8 cellular contexts compared by ENCODE assay signal in the genomic region with DNA sequence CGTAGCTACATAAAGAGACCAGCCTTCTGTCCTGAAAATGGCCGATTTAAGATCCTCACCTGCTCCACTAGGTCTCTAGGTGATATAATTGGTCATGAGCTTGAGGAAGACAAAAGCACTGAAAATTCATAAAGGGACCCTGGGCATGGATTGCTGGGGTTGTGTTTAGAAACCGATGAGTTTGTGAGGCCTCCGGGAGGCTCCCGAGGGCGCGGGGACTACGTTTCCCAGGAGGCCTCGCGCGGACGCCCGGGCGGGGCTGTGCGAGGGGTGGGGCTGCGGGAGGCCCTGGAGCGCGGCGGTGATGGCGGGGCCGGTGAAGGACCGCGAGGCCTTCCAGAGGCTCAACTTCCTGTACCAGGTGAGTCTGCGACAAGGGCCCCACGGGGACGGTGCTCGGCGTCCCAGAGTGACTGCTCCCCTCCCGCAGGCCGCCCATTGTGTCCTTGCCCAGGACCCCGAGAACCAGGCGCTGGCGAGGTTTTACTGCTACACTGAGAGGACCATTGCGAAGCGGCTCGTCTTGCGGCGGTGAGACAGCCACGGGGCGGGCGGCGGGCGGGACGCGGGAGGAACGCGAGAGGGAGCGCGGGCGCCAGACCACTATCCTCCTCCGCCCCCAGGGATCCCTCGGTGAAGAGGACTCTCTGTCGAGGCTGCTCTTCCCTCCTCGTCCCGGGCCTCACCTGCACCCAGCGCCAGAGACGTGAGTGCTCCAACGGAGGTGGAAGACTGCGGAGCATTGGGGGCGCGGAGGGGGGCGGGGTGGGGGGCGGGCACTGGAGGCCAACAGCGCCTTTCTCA. TPM values are rescaled to one million over a fixed set of nuclear protein-coding genes. Genes with fewer than 3 reads are reported as not detected.
DNase-seq lines count a peak whose midpoint lies in the region; TF ChIP-seq lines count a peak whose summit lies in the region.

A gene (plus strand): TSS at position 289 of the 804 bp plus-strand sequence. CDS start 16 bp downstream, at position 305.

- CTCF ChIA-PET in SK-N-SH (lab: Yijun Ruan, JAX), result interaction anchor here (1.4 kb wide), 1 partner anchor 196 kb away, joined by 4 read pairs; no protein-coding TSS in a partner anchor
- CTCF ChIA-PET in activated naive CD4-positive, alpha-beta T cell treated with anti-CD3 and anti-CD28 coated beads, Interleukin-2, amount 10 ng/mL, durations not matched to agents 7 days and 5 days (lab: Charles Lee), result no interaction called here

- H3K9me2 ChIP-seq in SK-N-SH, result no peaks in the 10 kb centered on the region

- 6% methylated on average over 24 of the region's 64 CpGs for WGBS in SK-N-SH (ENCODE audit: low lambda C conversion rate)

- no peaks in the 10 kb centered on the region for H4K20me1 ChIP-seq in SK-N-SH (ENCODE audit: insufficient read depth)

- H3F3A ChIP-seq in SK-N-SH (replicated peaks; ENCODE audit: insufficient read depth), result no peaks in the 10 kb centered on the region

- H3K4me3 ChIP-seq in HFF-Myc (replicated peaks; ENCODE audit: low read depth, low read length) (peak within 1 kb of the TSS; percentile 76), SK-N-SH (ENCODE audit: low read depth in 2 of 2, low read length in 1 of 2) (peak within 1 kb of the TSS; percentile 90 to 91)

- H3K27ac Mint-ChIP-seq in activated naive CD4-positive, alpha-beta T cell treated with anti-CD3 and anti-CD28 coated beads, Interleukin-2, amount 10 ng/mL, durations not matched to agents 7 days and 5 days, result peak within 1 kb of the TSS; percentile 90

- peaks cover 3 to 11% of the 10 kb centered on the region in 2 experiments; a peak in 3 of 4 replicates for H3K4me1 ChIP-seq in SK-N-SH (ENCODE audit: control insufficient read depth in 1 of 2, insufficient read depth in 2 of 2, low read depth in 1 of 2, low read length in 1 of 2)

- peaks cover 18% of the 10 kb centered on the region for H3K4me1 Mint-ChIP-seq in activated naive CD4-positive, alpha-beta T cell treated with anti-CD3 and anti-CD28 coated beads, Interleukin-2, amount 10 ng/mL, durations not matched to agents 7 days and 5 days

- no peaks in the 10 kb centered on the region for H3K27me3 Mint-ChIP-seq in activated naive CD4-positive, alpha-beta T cell treated with anti-CD3 and anti-CD28 coated beads, Interleukin-2, amount 10 ng/mL, durations not matched to agents 7 days and 5 days

- no peaks in the 10 kb centered on the region for H3K9me3 ChIP-seq in SK-N-SH

- DNase-seq in GM04503 (ENCODE audit: low read depth) (peak; percentile 33), HFF-Myc (ENCODE audit: extremely low read depth, low read depth) (no peak), NAMALWA (ENCODE audit: low spot score) (peak; percentile 86), SK-N-SH (peak; percentile 97), germinal center (ENCODE audit: low spot score) (peak; percentile 97), occipital lobe (lab: John Stamatoyannopoulos, UW) (peak; percentile 86), superior temporal gyrus (ENCODE audit: extremely low spot score) (peak; percentile 83)
- peak; percentile 92 for DNase-seq in activated naive CD4-positive, alpha-beta T cell treated with anti-CD3 and anti-CD28 coated beads, Interleukin-2, amount 10 ng/mL, durations not matched to agents 7 days and 5 days

- H3K79me2 ChIP-seq in SK-N-SH (ENCODE audit: insufficient read depth), result peaks cover 7% of the 10 kb centered on the region; the same call in 1 of the 2 replicates

- peak within 1 kb of the TSS; percentile 84 for H3K4me2 ChIP-seq in SK-N-SH

- H3K27ac ChIP-seq in SK-N-SH (ENCODE audit: low read depth in 2 of 2, low read length in 1 of 2), result peak within 1 kb of the TSS; percentile 68 to 84; a peak in 3 of 4 replicates

- no peaks in the 10 kb centered on the region for H3K27me3 ChIP-seq in SK-N-SH (ENCODE audit: insufficient read depth)

- TF ChIP-seq EP300 in SK-N-SH (IDR thresholded peaks at IDR 0.05; ENCODE audit: borderline replicate concordance in 1 of 2, low read depth in 1 of 2, low read length in 1 of 2), result no peak

- TF ChIP-seq CTCF in HFF-Myc (IDR thresholded peaks at IDR 0.05; ENCODE audit: low read depth, low read length, missing control alignments) (no peak), SK-N-SH (IDR thresholded peaks at IDR 0.05) (no peak)

- H3K36me3 ChIP-seq in SK-N-SH (replicated peaks in 1 of 2; ENCODE audit: control insufficient read depth in 1 of 2, insufficient read depth in 2 of 2, low read length in 1 of 2), result peaks cover 0 to 25% of the 10 kb centered on the region in 2 experiments

- H3K9ac ChIP-seq in SK-N-SH, result peak within 1 kb of the TSS; percentile 87

- POLR2A ChIA-PET in SK-N-SH (lab: Yijun Ruan, JAX), result interaction anchor here (0.6 kb wide), 1 partner anchor 132 kb away, joined by 3 read pairs; a partner anchor contains a TSS

- H2AFZ ChIP-seq in SK-N-SH (ENCODE audit: low read depth), result peak within 1 kb of the TSS; percentile 84

- H3K9me3 Mint-ChIP-seq in activated naive CD4-positive, alpha-beta T cell treated with anti-CD3 and anti-CD28 coated beads, Interleukin-2, amount 10 ng/mL, durations not matched to agents 7 days and 5 days, result no peaks in the 10 kb centered on the region

- peak within 1 kb of the TSS; percentile 88 for H3K4me3 Mint-ChIP-seq in activated naive CD4-positive, alpha-beta T cell treated with anti-CD3 and anti-CD28 coated beads, Interleukin-2, amount 10 ng/mL, durations not matched to agents 7 days and 5 days

- no peak for TF ChIP-seq RAD21 in SK-N-SH (IDR thresholded peaks at IDR 0.05; ENCODE audit: low read length)

- peaks cover 32% of the 10 kb centered on the region for H3K36me3 Mint-ChIP-seq in activated naive CD4-positive, alpha-beta T cell treated with anti-CD3 and anti-CD28 coated beads, Interleukin-2, amount 10 ng/mL, durations not matched to agents 7 days and 5 days

TF ChIP-seq in SK-N-SH, 30 proteins besides CTCF, POLR2A, EP300 and RAD21:
- TF ChIP-seq POLR2AphosphoS5 (IDR thresholded peaks at IDR 0.05; ENCODE audit: low read depth, low read length) (peak; percentile 90), ELF1 (IDR thresholded peaks at IDR 0.05) (peak; percentile 66; the same call in 1 of the 2 replicates), FOSL2 (IDR thresholded peaks at IDR 0.05; ENCODE audit: borderline replicate concordance, low read depth) (no peak), MXI1 (IDR thresholded peaks at IDR 0.05; ENCODE audit: low read depth, low read length) (0 out of 2 replicates have a peak, but pooled peaks have one; percentile 22), FOXM1 (IDR thresholded peaks at IDR 0.05; ENCODE audit: low read depth) (no peak), CHD2 (IDR thresholded peaks at IDR 0.05; ENCODE audit: low read length, partially characterized antibody) (peak; percentile 84), TAF1 (IDR thresholded peaks at IDR 0.05; ENCODE audit: borderline replicate concordance, low read depth, low read length) (peak; percentile 74), YY1 (IDR thresholded peaks at IDR 0.05; ENCODE audit: low read depth) (peak; percentile 87; the same call in 1 of the 2 replicates), RCOR1 (IDR thresholded peaks at IDR 0.05; ENCODE audit: low read length) (no peak), SIN3A (IDR thresholded peaks at IDR 0.05; ENCODE audit: borderline replicate concordance, low read depth, low read length) (peak; percentile 63; the same call in 1 of the 2 replicates)
- TF ChIP-seq, protein P1, sequence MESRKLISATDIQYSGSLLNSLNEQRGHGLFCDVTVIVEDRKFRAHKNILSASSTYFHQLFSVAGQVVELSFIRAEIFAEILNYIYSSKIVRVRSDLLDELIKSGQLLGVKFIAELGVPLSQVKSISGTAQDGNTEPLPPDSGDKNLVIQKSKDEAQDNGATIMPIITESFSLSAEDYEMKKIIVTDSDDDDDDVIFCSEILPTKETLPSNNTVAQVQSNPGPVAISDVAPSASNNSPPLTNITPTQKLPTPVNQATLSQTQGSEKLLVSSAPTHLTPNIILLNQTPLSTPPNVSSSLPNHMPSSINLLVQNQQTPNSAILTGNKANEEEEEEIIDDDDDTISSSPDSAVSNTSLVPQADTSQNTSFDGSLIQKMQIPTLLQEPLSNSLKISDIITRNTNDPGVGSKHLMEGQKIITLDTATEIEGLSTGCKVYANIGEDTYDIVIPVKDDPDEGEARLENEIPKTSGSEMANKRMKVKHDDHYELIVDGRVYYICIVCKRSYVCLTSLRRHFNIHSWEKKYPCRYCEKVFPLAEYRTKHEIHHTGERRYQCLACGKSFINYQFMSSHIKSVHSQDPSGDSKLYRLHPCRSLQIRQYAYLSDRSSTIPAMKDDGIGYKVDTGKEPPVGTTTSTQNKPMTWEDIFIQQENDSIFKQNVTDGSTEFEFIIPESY (IDR thresholded peaks at IDR 0.05; ENCODE audit: borderline replicate concordance, low read depth), result peak; percentile 89
- TF ChIP-seq, protein P2, sequence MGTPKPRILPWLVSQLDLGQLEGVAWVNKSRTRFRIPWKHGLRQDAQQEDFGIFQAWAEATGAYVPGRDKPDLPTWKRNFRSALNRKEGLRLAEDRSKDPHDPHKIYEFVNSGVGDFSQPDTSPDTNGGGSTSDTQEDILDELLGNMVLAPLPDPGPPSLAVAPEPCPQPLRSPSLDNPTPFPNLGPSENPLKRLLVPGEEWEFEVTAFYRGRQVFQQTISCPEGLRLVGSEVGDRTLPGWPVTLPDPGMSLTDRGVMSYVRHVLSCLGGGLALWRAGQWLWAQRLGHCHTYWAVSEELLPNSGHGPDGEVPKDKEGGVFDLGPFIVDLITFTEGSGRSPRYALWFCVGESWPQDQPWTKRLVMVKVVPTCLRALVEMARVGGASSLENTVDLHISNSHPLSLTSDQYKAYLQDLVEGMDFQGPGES (IDR thresholded peaks at IDR 0.05; ENCODE audit: low read depth, low read length), result no peak
- TF ChIP-seq, protein P3, sequence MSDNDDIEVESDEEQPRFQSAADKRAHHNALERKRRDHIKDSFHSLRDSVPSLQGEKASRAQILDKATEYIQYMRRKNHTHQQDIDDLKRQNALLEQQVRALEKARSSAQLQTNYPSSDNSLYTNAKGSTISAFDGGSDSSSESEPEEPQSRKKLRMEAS (IDR thresholded peaks at IDR 0.05; ENCODE audit: low read depth), result 0 out of 2 replicates have a peak, but pooled peaks have one; percentile 17

RNA-seq across cellular contexts. Expression of the gene that starts here (rescaled TPM):
- 68.8 and 108 TPM in 2 replicates for polyA plus RNA-seq in SK-N-SH (2012; rRNA removed)
- polyA plus RNA-seq in SK-N-SH (2012; cell fraction: cytosol; rRNA removed), result 40.2 and 60.4 TPM in 2 replicates
- polyA plus RNA-seq in SK-N-SH (2012; cell fraction: nucleus; rRNA removed), result 108 and 202 TPM in 2 replicates
- total RNA-seq in occipital lobe, result 12.8 TPM
